In the genomic region with DNA sequence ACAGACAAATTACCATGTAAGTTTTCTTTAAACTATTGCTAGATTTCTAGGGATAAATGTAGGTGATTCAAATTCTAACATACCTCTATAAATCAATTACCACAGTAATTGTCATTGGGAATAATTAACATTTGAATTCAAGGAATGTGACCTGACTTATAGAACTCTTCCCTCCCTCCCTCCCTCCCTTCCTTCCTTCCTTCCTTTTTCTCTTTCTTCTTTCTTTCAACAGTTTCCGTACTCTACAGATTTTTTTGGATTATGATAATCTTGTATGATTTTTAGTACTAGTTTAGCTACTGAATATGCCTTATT, we compare ENCODE assay signal across 21 cellular contexts.
"Had no signal": no experiment of that assay in that cellular context is flagged by ENCODE, and none has a peak within 500 bp of the region (broad histone marks: within the 10 kb centered on the region; RNA-seq: fewer than 3 reads in every experiment).

No MANE protein-coding gene starts in this region.

- H3K36me3 ChIP-seq: heart right ventricle, left lung, neutrophil, ovary, prostate gland, right atrium auricular region, tibial artery had no signal

- H3K4me3 ChIP-seq: coronary artery, heart right ventricle, left lung, lung, ovary, prostate gland, right atrium auricular region, skin epidermis, tibial artery had no signal

- H3K27me3 ChIP-seq: ovary, right atrium auricular region, tibial artery had no signal

- H3K27ac ChIP-seq: coronary artery, heart right ventricle, left lung, neutrophil, ovary, prostate gland, right atrium auricular region, skin epidermis, tibial artery had no signal

- DNase-seq: activated CD4-positive, alpha-beta memory T cell treated with anti-CD3 and anti-CD28 coated beads, Interleukin-2, amount 10 ng/mL, durations not matched to agents 7 days and 5 days; activated CD4-positive, alpha-beta T cell treated with anti-CD3 and anti-CD28 coated beads, Interleukin-2, amount 10 ng/mL, durations not matched to agents 24 days and 14 days; activated effector memory CD4-positive, alpha-beta T cell treated with anti-CD3 and anti-CD28 coated beads, Interleukin-2, amount 50 U/mL, for 16 hours; activated naive CD4-positive, alpha-beta T cell treated with anti-CD3 and anti-CD28 coated beads, Interleukin-2, amount 10 ng/mL, durations not matched to agents 7 days and 5 days; amygdala; cerebellar nuclear complex; heart right ventricle; immature natural killer cell; left lung; naive thymus-derived CD8-positive, alpha-beta T cell; ovary; stimulated activated CD4-positive, alpha-beta T cell treated with anti-CD3 and anti-CD28 coated beads, Interleukin-1b, Interleukin-23, amount 100 ng/mL, for 48 hours; stimulated activated naive CD8-positive, alpha-beta T cell treated with anti-CD3 and anti-CD28 coated beads, Interleukin-15, amount 100 ng/mL, for 72 hours; tibial artery had no signal

- H3K4me1 ChIP-seq: heart right ventricle, left lung, prostate gland, right atrium auricular region, tibial artery had no signal

- ATAC-seq: heart right ventricle; left lung; naive thymus-derived CD8-positive, alpha-beta T cell; stimulated activated effector memory CD8-positive, alpha-beta T cell treated with anti-CD3 and anti-CD28 coated beads, Interleukin-12 subunit alpha, Interleukin-12 subunit beta, amount 100 ng/mL, for 72 hours; stimulated activated naive CD8-positive, alpha-beta T cell treated with anti-CD3 and anti-CD28 coated beads, Interleukin-15, amount 100 ng/mL, for 72 hours had no signal

- H3K9me3 ChIP-seq: neutrophil, ovary, prostate gland had no signal
